Comparison of ENCODE assay signal across 15 cellular contexts in genomic region chr4:157005193-157005592, GRCh38. TPM values are rescaled to one million over a fixed set of nuclear protein-coding genes. Genes with fewer than 3 reads are reported as not detected.
DNase-seq lines count a peak whose midpoint lies in the region; ATAC-seq, FAIRE-seq and TF ChIP-seq lines count a peak whose summit lies in the region.
"Had no signal": no experiment of that assay in that cellular context is flagged by ENCODE, and none has a peak within 500 bp of the region (broad histone marks: within the 10 kb centered on the region; RNA-seq: fewer than 3 reads in every experiment).

No MANE protein-coding gene starts in this region.

- H4K91ac ChIP-seq in trophoblast cell (ENCODE audit: low read depth, low read length): no peak overlapping the region

- H3K27ac Mint-ChIP-seq in Calu3 (ENCODE audit: unreplicated experiment) (peak overlapping the region; percentile 94), progenitor cell of endocrine pancreas (no peak overlapping the region)
- H3K27ac Mint-ChIP-seq: memory B cell; stimulated activated memory B cell treated with anti-CD40 and anti-IgM and Interleukin-4, amounts not matched to agents 10 μg/mL and 1 μg/mL and 100 μg/mL, for 72 hours had no signal

- H3K36me3 ChIP-seq in RWPE2 (ENCODE audit: low read depth) (no peaks in the 10 kb centered on the region), trophoblast cell (ENCODE audit: control insufficient read depth in 1 of 2, insufficient read depth in 2 of 2, low read length in 2 of 2) (no peaks in the 10 kb centered on the region), kidney (ENCODE audit: control insufficient read depth in 1 of 2, insufficient read depth in 2 of 2, low read length in 2 of 2) (no peaks in the 10 kb centered on the region)

- H2AFZ ChIP-seq in trophoblast cell (ENCODE audit: insufficient read depth, low read length, poor library complexity): no peak overlapping the region

- no peak overlapping the region for H3K9ac ChIP-seq in trophoblast cell (ENCODE audit: low read length)
- H3K9ac ChIP-seq in kidney (ENCODE audit: low read length in 2 of 2): no peak overlapping the region

- H4K8ac ChIP-seq in trophoblast cell (ENCODE audit: low read depth, low read length): no peak overlapping the region

- FAIRE-seq in kidney (lab: Jason Lieb, UNC): no peak

- no peak overlapping the region for H3K18ac ChIP-seq in trophoblast cell (ENCODE audit: low read length)

- peak overlapping the region; percentile 65 for H2BK12ac ChIP-seq in trophoblast cell (ENCODE audit: low read length)

- no peak overlapping the region for H3K4ac ChIP-seq in trophoblast cell (ENCODE audit: low read depth, low read length)

- TF ChIP-seq CTCF in Calu3 (IDR thresholded peaks at IDR 0.05; ENCODE audit: unreplicated experiment): no peak
- no peak for TF ChIP-seq CTCF in RWPE2 (IDR thresholded peaks at IDR 0.05; ENCODE audit: poor library complexity, severe bottlenecking)
- TF ChIP-seq CTCF in progenitor cell of endocrine pancreas (IDR thresholded peaks at IDR 0.05; ENCODE audit: unreplicated experiment): no peak
- TF ChIP-seq CTCF in kidney (IDR thresholded peaks at IDR 0.05; ENCODE audit: borderline replicate concordance, extremely low read depth, insufficient read depth): no peak

- no peak for ATAC-seq in RWPE2 (ENCODE audit: low read depth)
- ATAC-seq in left cardiac atrium: peak; percentile 60 to 88
- ATAC-seq: stimulated activated memory B cell treated with anti-CD40 and anti-IgM and Interleukin-4, amounts not matched to agents 10 μg/mL and 1 μg/mL and 100 μg/mL, for 72 hours had no signal

- no peak overlapping the region for H3K4me3 ChIP-seq in RWPE2 (ENCODE audit: severe bottlenecking)
- H3K4me3 ChIP-seq in trophoblast cell (ENCODE audit: low read depth, low read length): no peak overlapping the region
- H3K4me3 ChIP-seq in kidney (ENCODE audit: low read length in 2 of 2): no peak overlapping the region

- H3K27me3 ChIP-seq in RWPE2 (ENCODE audit: insufficient read depth, poor library complexity, severe bottlenecking) (no peaks in the 10 kb centered on the region), trophoblast cell (ENCODE audit: insufficient read depth, low read length) (no peaks in the 10 kb centered on the region)

- H2AK5ac ChIP-seq in trophoblast cell (ENCODE audit: low read length): no peak overlapping the region

- H3K4me1 Mint-ChIP-seq in Calu3 (ENCODE audit: low read depth, unreplicated experiment) (peaks cover 38% of the 10 kb centered on the region), progenitor cell of endocrine pancreas (ENCODE audit: low read depth) (no peaks in the 10 kb centered on the region)
- H3K4me1 Mint-ChIP-seq: memory B cell; neural crest cell; stimulated activated memory B cell treated with anti-CD40 and anti-IgM and Interleukin-4, amounts not matched to agents 10 μg/mL and 1 μg/mL and 100 μg/mL, for 72 hours had no signal

- no TSS peak for BruUV-seq in Calu3 (replicated peaks; lab: Mats Ljungman, UMichigan)

- intact Hi-C loops in Calu3 (cut with micrococcal nuclease; ENCODE audit: unreplicated experiment) (no loop called here), left cardiac atrium (cut with DNase I) (no loop called here), kidney (cut with DNase I) (no loop called here)

- CTCF ChIA-PET in Calu3 (lab: Charles Lee): no interaction called here

- WGBS in trophoblast cell (ENCODE audit: extremely low coverage, insufficient coverage, insufficient read length): no CpG with 5 or more reads among the region's 2 CpGs

- no peaks in the 10 kb centered on the region for H3K79me2 ChIP-seq in trophoblast cell (ENCODE audit: control insufficient read depth, insufficient read depth, low read length, poor library complexity)

- H3K23ac ChIP-seq in trophoblast cell (ENCODE audit: low read length): no peak overlapping the region

- H3K9me3 ChIP-seq in RWPE2 (ENCODE audit: severe bottlenecking) (no peaks in the 10 kb centered on the region), trophoblast cell (ENCODE audit: insufficient read depth, low read depth, low read length) (no peaks in the 10 kb centered on the region), kidney (ENCODE audit: control insufficient read depth in 1 of 2, low read length in 2 of 2) (no peaks in the 10 kb centered on the region)

- H3K4me1 ChIP-seq in RWPE2 (ENCODE audit: insufficient read depth, poor library complexity, severe bottlenecking): peaks cover 24% of the 10 kb centered on the region
- H3K4me1 ChIP-seq in trophoblast cell (ENCODE audit: control insufficient read depth in 1 of 2, insufficient read depth in 2 of 2, low read length in 2 of 2): peaks cover 0 to under 1% of the 10 kb centered on the region in 2 experiments
- H3K4me1 ChIP-seq in kidney (ENCODE audit: control insufficient read depth in 1 of 2, insufficient read depth in 1 of 2, low read depth in 1 of 2, low read length in 2 of 2): no peaks in the 10 kb centered on the region

- H3K9me3 Mint-ChIP-seq in Calu3 (ENCODE audit: low read depth, unreplicated experiment): no peaks in the 10 kb centered on the region
- no peaks in the 10 kb centered on the region for H3K9me3 Mint-ChIP-seq in progenitor cell of endocrine pancreas (ENCODE audit: low read depth)

- peaks cover under 1% of the 10 kb centered on the region for H3K79me1 ChIP-seq in trophoblast cell (ENCODE audit: low read length)

- DNase-seq in Calu3: no peak
- DNase-seq in RWPE2 (ENCODE audit: low spot score): no peak
- DNase-seq in left cardiac atrium: no peak
- no peak for DNase-seq in trophoblast cell
- DNase-seq in GM19238 (ENCODE audit: insufficient read length, low spot score): no peak
- DNase-seq in stimulated activated CD4-positive, alpha-beta T cell treated with anti-CD3 and anti-CD28 coated beads, Interleukin-4, amount 100 ng/mL, for 24 hours: no peak
- DNase-seq in progenitor cell of endocrine pancreas (ENCODE audit: low spot score, unreplicated experiment): no peak
- no peak for DNase-seq in kidney
- DNase-seq: activated CD8-positive, alpha-beta memory T cell treated with anti-CD3 and anti-CD28 coated beads, Interleukin-2, amount 50 U/mL, for 48 hours; activated naive CD4-positive, alpha-beta T cell treated with Interleukin-2 at 50 U/mL for 16 hours; SIG-M5; T1000 had no signal

- no peak overlapping the region for H2BK5ac ChIP-seq in trophoblast cell (ENCODE audit: low read depth, low read length, poor library complexity)

- H2BK120ac ChIP-seq in trophoblast cell (ENCODE audit: insufficient read depth, low read length, poor library complexity): no peak overlapping the region

- no peak overlapping the region for H3K14ac ChIP-seq in trophoblast cell (ENCODE audit: low read length)

- H3K27me3 Mint-ChIP-seq in Calu3 (ENCODE audit: unreplicated experiment) (no peaks in the 10 kb centered on the region), progenitor cell of endocrine pancreas (no peaks in the 10 kb centered on the region)
- H3K27me3 Mint-ChIP-seq: memory B cell; stimulated activated memory B cell treated with anti-CD40 and anti-IgM and Interleukin-4, amounts not matched to agents 10 μg/mL and 1 μg/mL and 100 μg/mL, for 72 hours had no signal

- H3K4me2 ChIP-seq in trophoblast cell (ENCODE audit: low read length): no peak overlapping the region

- peak overlapping the region; percentile 85 for H3K27ac ChIP-seq in RWPE2 (ENCODE audit: poor library complexity, severe bottlenecking)
- no peak overlapping the region for H3K27ac ChIP-seq in trophoblast cell (ENCODE audit: low read depth, low read length)
- H3K27ac ChIP-seq in kidney (ENCODE audit: low read depth in 2 of 2, low read length in 2 of 2): no peak overlapping the region

- H4K12ac ChIP-seq in trophoblast cell (ENCODE audit: low read depth, low read length): no peak overlapping the region

- H3K36me3 Mint-ChIP-seq in Calu3 (ENCODE audit: insufficient read depth, unreplicated experiment) (peaks cover 11% of the 10 kb centered on the region), progenitor cell of endocrine pancreas (ENCODE audit: insufficient read depth) (no peaks in the 10 kb centered on the region)
- H3K36me3 Mint-ChIP-seq: memory B cell; stimulated activated memory B cell treated with anti-CD40 and anti-IgM and Interleukin-4, amounts not matched to agents 10 μg/mL and 1 μg/mL and 100 μg/mL, for 72 hours had no signal

- H3K4me3 Mint-ChIP-seq in Calu3 (ENCODE audit: low read depth, unreplicated experiment) (no peak overlapping the region), progenitor cell of endocrine pancreas (ENCODE audit: low read depth) (no peak overlapping the region)
- H3K4me3 Mint-ChIP-seq: memory B cell; neural crest cell; stimulated activated memory B cell treated with anti-CD40 and anti-IgM and Interleukin-4, amounts not matched to agents 10 μg/mL and 1 μg/mL and 100 μg/mL, for 72 hours had no signal

RNA-seq across cellular contexts. Expression of gene PDGFC, which starts 33.6 kb away (rescaled TPM):
- total RNA-seq in Calu3 (2022): 52.1 and 64.5 TPM in 2 replicates
- total RNA-seq in left cardiac atrium: 10 to 100 TPM; 16.5 to 18.5 TPM
- 13.8 TPM in 2 replicates for polyA plus RNA-seq in trophoblast cell (2013)
- total RNA-seq in progenitor cell of endocrine pancreas: 42.2 and 42.5 TPM in 2 replicates
- 37.6 TPM for total RNA-seq in kidney
- 12.3 TPM for polyA plus RNA-seq in kidney (ENCODE audit: insufficient read depth, low read depth, low replicate concordance)
